In genomic region chr12:94941440-94941862, GRCh38 we compare ENCODE assay signal across 8 cellular contexts.
A peak's percentile ranks its signal among the peaks of the same experiment; 100 is the strongest.
DNase-seq lines count a peak whose midpoint lies in the region; TF ChIP-seq lines count a peak whose summit lies in the region.

No MANE protein-coding gene starts in this region.

- WGBS in esophagus muscularis mucosa = 24% methylated on average over 7 of the region's 7 CpGs

- H3K36me3 ChIP-seq in esophagus muscularis mucosa = no peaks in the 10 kb centered on the region

- no peak for TF ChIP-seq EP300 in esophagus muscularis mucosa (IDR thresholded peaks at IDR 0.05)

- H3K27ac ChIP-seq in esophagus muscularis mucosa (replicated peaks in 1 of 4) = no peak overlapping the region

- H3K27me3 ChIP-seq in esophagus muscularis mucosa = no peaks in the 10 kb centered on the region

- intact Hi-C loops in esophagus muscularis mucosa (cut with DNase I) = no loop called here

- TF ChIP-seq CTCF in fibroblast of pulmonary artery (IDR thresholded peaks at IDR 0.05; ENCODE audit: low read length, missing control alignments) = no peak
- TF ChIP-seq CTCF in esophagus muscularis mucosa (IDR thresholded peaks at IDR 0.05) = no peak

- H3K4me3 ChIP-seq in fibroblast of pulmonary artery (replicated peaks; ENCODE audit: low read depth, low read length) (no peak overlapping the region), esophagus muscularis mucosa (no peak overlapping the region)

- DNase-seq in Daoy (ENCODE audit: low read depth) (peak; percentile 62), LHCN-M2 (ENCODE audit: low read depth) (peak; percentile 89), fibroblast of pulmonary artery (ENCODE audit: low read depth) (peak; percentile 86), smooth muscle cell of the brain vasculature (ENCODE audit: low read depth, low spot score) (peak; percentile 56), SKM-1 treated with dmso at 0.1 percent for 144 hours (lab: John Stamatoyannopoulos, UW; ENCODE audit: unreplicated experiment) (no peak), esophagus muscularis mucosa (ENCODE audit: extremely low spot score) (no peak), LoVo (ENCODE audit: low spot score) (no peak)
- DNase-seq in activated CD4-positive, alpha-beta T cell treated with anti-CD3 and anti-CD28 coated beads, Interleukin-2, amount 50 U/mL, for 4 hours = peak; percentile 15 to 33

- TF ChIP-seq POLR2A in esophagus muscularis mucosa (IDR thresholded peaks at IDR 0.05; ENCODE audit: low read depth) = no peak

- peaks cover 0 to 14% (median 13%) of the 10 kb centered on the region in 4 donors for H3K4me1 ChIP-seq in esophagus muscularis mucosa

- H3K9me3 ChIP-seq in esophagus muscularis mucosa = no peaks in the 10 kb centered on the region

Comparison
In these comparisons a context has a peak if more than half of its experiments do, and no peak if none do; other contexts are left out.
1. DNase-seq: peak in Daoy (single experiment), LHCN-M2 (single experiment), activated CD4-positive, alpha-beta T cell treated with anti-CD3 and anti-CD28 coated beads, Interleukin-2, amount 50 U/mL, for 4 hours (2 of 2), fibroblast of pulmonary artery (single experiment) and smooth muscle cell of the brain vasculature (single experiment); none in SKM-1 treated with dmso at 0.1 percent for 144 hours (single experiment), esophagus muscularis mucosa (single experiment) and LoVo (single experiment).